In the genomic region with DNA sequence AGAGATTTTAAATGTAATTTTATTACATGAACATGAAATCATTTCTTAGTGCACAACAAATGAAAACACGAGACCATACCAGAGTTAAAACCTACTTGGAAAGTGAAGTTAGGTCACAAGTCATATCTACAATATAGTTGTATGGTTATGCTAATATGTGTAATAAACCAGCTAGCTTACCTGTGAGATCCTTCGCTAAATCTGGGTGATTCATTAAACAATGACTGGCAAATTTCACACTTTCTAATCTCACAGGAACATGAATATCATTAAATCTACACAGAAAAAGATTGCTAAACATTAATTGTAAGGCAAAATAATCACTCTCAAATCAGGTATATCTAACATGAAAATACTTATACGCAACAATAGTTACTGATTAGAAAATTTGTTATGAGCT, we compare ENCODE assay signal across 16 cellular contexts.
DNase-seq lines count a peak whose midpoint lies in the region; FAIRE-seq and TF ChIP-seq lines count a peak whose summit lies in the region.
"Had no signal": no experiment of that assay in that cellular context is flagged by ENCODE, and none has a peak within 500 bp of the region (broad histone marks: within the 10 kb centered on the region; RNA-seq: fewer than 3 reads in every experiment).

No MANE protein-coding gene starts in this region.

- no peaks in the 10 kb centered on the region for H4K20me1 ChIP-seq in OCI-LY7 (ENCODE audit: insufficient read depth, low read length)

- POLR2A ChIA-PET in OCI-LY7 (lab: Charles Lee) = interaction anchor here (1.3 kb wide), 1 partner anchor 65 kb away, joined by 4 read pairs; no protein-coding TSS in a partner anchor

- H3K9me2 ChIP-seq in OCI-LY7 (ENCODE audit: insufficient read depth, low read length) = no peaks in the 10 kb centered on the region

- intact Hi-C loops in OCI-LY7 (cut with micrococcal nuclease; ENCODE audit: unreplicated experiment) = no loop called here

- no peaks in the 10 kb centered on the region for H3K9me3 ChIP-seq in OCI-LY7 (ENCODE audit: low read length)
- H3K9me3 ChIP-seq: BLaER1, Caco-2 had no signal

- H3K4me3 ChIP-seq in OCI-LY7 (ENCODE audit: low read depth, low read length, poor library complexity, severe bottlenecking) (no peak overlapping the region), epithelial cell of esophagus (ENCODE audit: low read length) (no peak overlapping the region), H7 (ENCODE audit: insufficient read depth, low read depth, low read length) (no peak overlapping the region)
- H3K4me3 ChIP-seq: BLaER1, GM23248 had no signal

- TSS peak; percentile 3 for BruUV-seq in OCI-LY7 (replicated peaks; lab: Mats Ljungman, UMichigan)

- CTCF ChIA-PET in OCI-LY7 (lab: Charles Lee; ENCODE audit: unreplicated experiment) = no interaction called here

- H3K79me2 ChIP-seq in OCI-LY7 (ENCODE audit: insufficient read depth, low read depth, low read length) = no peaks in the 10 kb centered on the region

- no peak overlapping the region for H2AFZ ChIP-seq in OCI-LY7 (ENCODE audit: low read length)
- H2AFZ ChIP-seq: GM23248 had no signal

- no peaks in the 10 kb centered on the region for H3K4me1 ChIP-seq in OCI-LY7 (ENCODE audit: insufficient read depth, low read length, poor library complexity, severe bottlenecking)
- H3K4me1 ChIP-seq: BLaER1, Caco-2 had no signal

- no peaks in the 10 kb centered on the region for H3K27me3 ChIP-seq in H7 (ENCODE audit: control insufficient read depth, insufficient read depth, low read length)
- H3K27me3 ChIP-seq: BLaER1 had no signal

- no peak overlapping the region for H3K4me2 ChIP-seq in OCI-LY7 (ENCODE audit: low read length)
- H3K4me2 ChIP-seq: BLaER1 had no signal

- peaks cover 92% of the 10 kb centered on the region for H3K36me3 ChIP-seq in OCI-LY7 (ENCODE audit: insufficient read depth, low read length)
- H3K36me3 ChIP-seq in H7 (replicated peaks; ENCODE audit: control insufficient read depth, insufficient read depth, low read length) = peaks cover 2% of the 10 kb centered on the region

- no peak for TF ChIP-seq CTCF in OCI-LY7 (conservative IDR thresholded peaks at IDR 0.05; ENCODE audit: low read length)
- no peak for TF ChIP-seq CTCF in epithelial cell of esophagus (IDR thresholded peaks at IDR 0.05; ENCODE audit: insufficient read depth, low read depth, low read length, missing control alignments)

- TF ChIP-seq POLR2A in GM12892 (IDR thresholded peaks at IDR 0.05; ENCODE audit: low read depth, low read length) = no peak

- H3K27ac ChIP-seq in OCI-LY7 (ENCODE audit: low read depth, low read length, poor library complexity, severe bottlenecking) = no peak overlapping the region
- H3K27ac ChIP-seq: BLaER1, GM23248 had no signal

- FAIRE-seq in GM12892 (lab: Jason Lieb, UNC) = peak; percentile 67
- FAIRE-seq: HTR-8/SVneo had no signal

- DNase-seq in GM12892 (ENCODE audit: insufficient read length) = no peak
- DNase-seq in OCI-LY7 (ENCODE audit: low spot score) = no peak
- peak; percentile 17 for DNase-seq in epithelial cell of esophagus (ENCODE audit: low read depth)
- DNase-seq in AG08396 (ENCODE audit: low spot score) = no peak
- DNase-seq in H7 = no peak
- DNase-seq in stimulated activated CD4-positive, alpha-beta T cell treated with anti-CD3 and anti-CD28 coated beads, Interleukin-1b, Interleukin-23, amount 100 ng/mL, for 48 hours = no peak
- DNase-seq: AML-193; Caco-2; CD8-positive, alpha-beta memory T cell; DND-41; GDM1; GM23248; H9; KG1 had no signal
